ENCODE assay signal across 16 cellular contexts in genomic region chr1:174991473-174991872, GRCh38. TPM values are rescaled to one million over a fixed set of nuclear protein-coding genes. Genes with fewer than 3 reads are reported as not detected.
DNase-seq lines count a peak whose midpoint lies in the region; ATAC-seq, FAIRE-seq and TF ChIP-seq lines count a peak whose summit lies in the region.
"Had no signal": no experiment of that assay in that cellular context is flagged by ENCODE, and none has a peak within 500 bp of the region (broad histone marks: within the 10 kb centered on the region; RNA-seq: fewer than 3 reads in every experiment).

No MANE protein-coding gene starts in this region.

- H3K27me3 Mint-ChIP-seq in activated CD4-positive, alpha-beta T cell treated with anti-CD3 and anti-CD28 coated beads, Interleukin-2, amount 10 ng/mL, durations not matched to agents 24 days and 14 days, result no peaks in the 10 kb centered on the region
- no peaks in the 10 kb centered on the region for H3K27me3 Mint-ChIP-seq in nephron (ENCODE audit: low read depth)

- no peak overlapping the region for H4K5ac ChIP-seq in IMR-90 (ENCODE audit: low read depth, low read length)

- no peak overlapping the region for H3K23ac ChIP-seq in IMR-90 (ENCODE audit: low read depth, low read length)

- H3K4ac ChIP-seq in IMR-90 (ENCODE audit: low read depth, low read length), result no peak overlapping the region

- H3K27ac Mint-ChIP-seq in activated CD4-positive, alpha-beta T cell treated with anti-CD3 and anti-CD28 coated beads, Interleukin-2, amount 10 ng/mL, durations not matched to agents 24 days and 14 days, result peak overlapping the region; percentile 29
- peak overlapping the region; percentile 29 to 73 (median 72) for H3K27ac Mint-ChIP-seq in nephron

- H3K4me1 ChIP-seq in IMR-90 (ENCODE audit: control insufficient read depth, insufficient read depth, low read length), result no peaks in the 10 kb centered on the region; the same call in 1 of the 2 replicates
- peaks cover 21% of the 10 kb centered on the region for H3K4me1 ChIP-seq in osteoblast (ENCODE audit: insufficient read depth, low read length)
- H3K4me1 ChIP-seq in mucosa of descending colon (ENCODE audit: low read depth), result no peaks in the 10 kb centered on the region

- H3K27ac ChIP-seq in IMR-90 (ENCODE audit: insufficient read depth, low read length), result no peak overlapping the region
- H3K27ac ChIP-seq in osteoblast (ENCODE audit: low read depth, low read length), result no peak overlapping the region
- H3K27ac ChIP-seq: C4-2B, SK-N-MC had no signal

- H2BK15ac ChIP-seq in IMR-90 (ENCODE audit: low read depth, low read length), result no peak overlapping the region

- no peak overlapping the region for H4K8ac ChIP-seq in IMR-90 (ENCODE audit: low read depth in 2 of 2, low read length in 2 of 2)

- no peaks in the 10 kb centered on the region for H3K79me1 ChIP-seq in IMR-90 (ENCODE audit: low read depth in 1 of 2, low read length in 2 of 2)

- peaks cover 18% of the 10 kb centered on the region for H3K4me1 Mint-ChIP-seq in activated CD4-positive, alpha-beta T cell treated with anti-CD3 and anti-CD28 coated beads, Interleukin-2, amount 10 ng/mL, durations not matched to agents 24 days and 14 days
- H3K4me1 Mint-ChIP-seq in nephron, result peaks cover 8% of the 10 kb centered on the region

- no peak overlapping the region for H4K91ac ChIP-seq in IMR-90 (ENCODE audit: insufficient read depth, low read depth, low read length)

- no peaks in the 10 kb centered on the region for H3K9me1 ChIP-seq in IMR-90 (ENCODE audit: insufficient read depth, low read length)

- in situ Hi-C loops in IMR-90 (cut with MboI; ENCODE audit: low sequenced_read_pairs), result loop anchor here (5.0 to 25.0 kb wide), 2 partner anchors 219 to 729 kb away; no protein-coding TSS in a partner anchor

- H2BK5ac ChIP-seq in IMR-90 (ENCODE audit: low read depth, low read length, poor library complexity, severe bottlenecking), result no peak overlapping the region

- H3K36me3 ChIP-seq in IMR-90 (ENCODE audit: control insufficient read depth, insufficient read depth, low read length) (no peaks in the 10 kb centered on the region), osteoblast (ENCODE audit: insufficient read depth, low read length) (no peaks in the 10 kb centered on the region), mucosa of descending colon (ENCODE audit: low read depth) (no peaks in the 10 kb centered on the region)

- CTCF ChIA-PET in IMR-90 (lab: Yijun Ruan, JAX), result interaction anchor here (0.6 to 1.2 kb wide), 3 partner anchors 9 to 38 kb away, joined by 3 to 4 read pairs (median 3); no protein-coding TSS in a partner anchor

- H2AFZ ChIP-seq in IMR-90 (replicated peaks; ENCODE audit: low read length, poor library complexity) (no peak overlapping the region), osteoblast (ENCODE audit: low read length) (no peak overlapping the region)

- no CpG with 5 or more reads among the region's 1 CpG for WGBS in IMR-90 (ENCODE audit: extremely low coverage in 2 of 2, insufficient read length in 1 of 2), 2 experiments

- no peak overlapping the region for H2BK20ac ChIP-seq in IMR-90 (ENCODE audit: low read depth, low read length)

- H2BK120ac ChIP-seq in IMR-90 (ENCODE audit: low read depth, low read length), result no peak overlapping the region

- peak; percentile 31 for FAIRE-seq in TTC549 (lab: Jason Lieb, UNC)
- FAIRE-seq: H54 had no signal

- H3K18ac ChIP-seq in IMR-90 (ENCODE audit: low read depth, low read length), result no peak overlapping the region

- TF ChIP-seq POLR2A in IMR-90 (IDR thresholded peaks at IDR 0.05; ENCODE audit: low read depth, low read length), result no peak

- H3K36me3 Mint-ChIP-seq in activated CD4-positive, alpha-beta T cell treated with anti-CD3 and anti-CD28 coated beads, Interleukin-2, amount 10 ng/mL, durations not matched to agents 24 days and 14 days (ENCODE audit: low read depth), result peaks cover 27% of the 10 kb centered on the region
- H3K36me3 Mint-ChIP-seq in nephron (ENCODE audit: low read depth), result no peaks in the 10 kb centered on the region

- no peaks in the 10 kb centered on the region for H3K79me2 ChIP-seq in osteoblast (ENCODE audit: insufficient read depth, low read length)

- no peak for DNase-seq in activated CD4-positive, alpha-beta T cell treated with anti-CD3 and anti-CD28 coated beads, Interleukin-2, amount 10 ng/mL, durations not matched to agents 24 days and 14 days
- DNase-seq in activated CD4-positive, alpha-beta T cell treated with anti-CD3 and anti-CD28 coated beads for 48 hours, result no peak
- DNase-seq in IMR-90 (peak; percentile 20), EL (no peak), osteoblast (ENCODE audit: insufficient read length, low spot score, missing footprints) (no peak), mucosa of descending colon (no peak)
- DNase-seq: DMS79, GF-D8, NCI-H146, NCI-H2107, NCI-H69 had no signal

- H3K56ac ChIP-seq in IMR-90 (ENCODE audit: extremely low read depth, insufficient read depth, low read length), result no peak overlapping the region

- no peaks in the 10 kb centered on the region for H3K9me3 Mint-ChIP-seq in activated CD4-positive, alpha-beta T cell treated with anti-CD3 and anti-CD28 coated beads, Interleukin-2, amount 10 ng/mL, durations not matched to agents 24 days and 14 days
- H3K9me3 Mint-ChIP-seq in nephron, result no peaks in the 10 kb centered on the region

- TF ChIP-seq CTCF in IMR-90 (conservative IDR thresholded peaks at IDR 0.05; ENCODE audit: low read depth, low read length) (no peak), nephron (IDR thresholded peaks at IDR 0.05; ENCODE audit: unreplicated experiment in 3 of 3) (no peak), osteoblast (IDR thresholded peaks at IDR 0.05; ENCODE audit: extremely low read depth, low read depth, low read length) (no peak), mucosa of descending colon (IDR thresholded peaks at IDR 0.05) (no peak)

- H3K9me3 ChIP-seq in IMR-90 (ENCODE audit: control insufficient read depth, insufficient read depth, low read length) (no peaks in the 10 kb centered on the region), osteoblast (ENCODE audit: low read depth, low read length) (no peaks in the 10 kb centered on the region), mucosa of descending colon (no peaks in the 10 kb centered on the region)

- no TSS peak for BruUV-seq in IMR-90 (replicated peaks; lab: Mats Ljungman, UMichigan)

- H3K27me3 ChIP-seq in IMR-90 (ENCODE audit: control insufficient read depth, insufficient read depth, low read length) (no peaks in the 10 kb centered on the region), osteoblast (ENCODE audit: insufficient read depth, low read length) (no peaks in the 10 kb centered on the region)

- no peak overlapping the region for H2AK9ac ChIP-seq in IMR-90 (replicated peaks; ENCODE audit: low read depth, low read length, poor library complexity)

- H4K20me1 ChIP-seq in IMR-90 (ENCODE audit: insufficient read depth, low read length) (no peaks in the 10 kb centered on the region), osteoblast (ENCODE audit: insufficient read depth, low read length) (no peaks in the 10 kb centered on the region)

- H3K4me2 ChIP-seq in IMR-90 (ENCODE audit: low read depth, low read length), result no peak overlapping the region
- no peak overlapping the region for H3K4me2 ChIP-seq in osteoblast (ENCODE audit: insufficient read depth, low read length)

- no peak overlapping the region for H2AK5ac ChIP-seq in IMR-90 (ENCODE audit: low read depth, low read length)

- no peak overlapping the region for H3K14ac ChIP-seq in IMR-90 (replicated peaks; ENCODE audit: low read depth, low read length)

- no peak overlapping the region for H3K9ac ChIP-seq in IMR-90 (ENCODE audit: low read depth, low read length)

- ATAC-seq in IMR-90 (ENCODE audit: low read depth), result no peak
- no peak for ATAC-seq in mucosa of descending colon

- dilution Hi-C loops in IMR-90 (cut with HindIII; ENCODE audit: low sequenced_read_pairs, unreplicated experiment), result no loop called here

- intact Hi-C loops in activated CD4-positive, alpha-beta T cell treated with anti-CD3 and anti-CD28 coated beads, Interleukin-2, amount 10 ng/mL, durations not matched to agents 24 days and 14 days (cut with micrococcal nuclease), result no loop called here
- intact Hi-C loops in IMR-90 (cut with micrococcal nuclease) (no loop called here), mucosa of descending colon (cut with DNase I, micrococcal nuclease) (loop anchor here in 1 of 2 donors (10.0 kb wide), 1 partner anchor 217 kb away; no protein-coding TSS in a partner anchor)

- TF ChIP-seq RAD21 in IMR-90 (IDR thresholded peaks at IDR 0.05; ENCODE audit: low read length), result no peak

- no peak overlapping the region for H3K4me3 Mint-ChIP-seq in activated CD4-positive, alpha-beta T cell treated with anti-CD3 and anti-CD28 coated beads, Interleukin-2, amount 10 ng/mL, durations not matched to agents 24 days and 14 days
- H3K4me3 Mint-ChIP-seq in nephron, result no peak overlapping the region

- POLR2A ChIA-PET in IMR-90 (lab: Charles Lee; ENCODE audit: unreplicated experiment), result no interaction called here

- H3K4me3 ChIP-seq in IMR-90 (ENCODE audit: insufficient read depth, low read depth, low read length), result no peak overlapping the region
- H3K4me3 ChIP-seq in osteoblast (ENCODE audit: insufficient read depth, low read length), result no peak overlapping the region
- H3K4me3 ChIP-seq in mucosa of descending colon, result no peak overlapping the region
- H3K4me3 ChIP-seq: SK-N-MC had no signal

TF ChIP-seq in IMR-90, 13 proteins besides CTCF, POLR2A, EP300 and RAD21 (continues in another document):
- TF ChIP-seq CHD1 (IDR thresholded peaks at IDR 0.05; ENCODE audit: low read depth, low read length) (no peak), MXI1 (IDR thresholded peaks at IDR 0.05; ENCODE audit: borderline replicate concordance, low read depth, low read length) (no peak), RFX5 (IDR thresholded peaks at IDR 0.05; ENCODE audit: low read depth, low read length) (no peak), SMC3 (IDR thresholded peaks at IDR 0.05; ENCODE audit: low read depth, low read length) (no peak), MAFK (IDR thresholded peaks at IDR 0.05; ENCODE audit: low read depth, low read length) (no peak)

RNA-seq across cellular contexts. Expression of gene CACYBP, which starts 8.3 kb away (rescaled TPM):
- 385 and 389 TPM in 2 replicates for total RNA-seq in activated CD4-positive, alpha-beta T cell treated with anti-CD3 and anti-CD28 coated beads, Interleukin-2, amount 10 ng/mL, durations not matched to agents 24 days and 14 days
- total RNA-seq in IMR-90 (2012; rRNA removed) (61.8 and 159 TPM in 2 replicates), osteoblast (71.7 and 150 TPM in 2 replicates), mucosa of descending colon (100 to 1,000 TPM in 1 of 3 donors, 10 to 100 TPM in 2; 43.6 to 103 (median 67.9) TPM)
- polyA plus RNA-seq in IMR-90 (2012; rRNA removed), result 53.1 and 62.8 TPM in 2 replicates
- 31.4 and 56.6 TPM in 2 replicates for polyA plus RNA-seq in IMR-90 (2012; cell fraction: cytosol; rRNA removed)
- polyA plus RNA-seq in IMR-90 (2012; cell fraction: nucleus; rRNA removed; ENCODE audit: low replicate concordance), result 7.1 and 14.7 TPM in 2 replicates

RNA-seq across cellular contexts. Expression of gene MRPS14, which starts 31.8 kb away (rescaled TPM):
- 28.9 and 33.5 TPM in 2 replicates for total RNA-seq in activated CD4-positive, alpha-beta T cell treated with anti-CD3 and anti-CD28 coated beads, Interleukin-2, amount 10 ng/mL, durations not matched to agents 24 days and 14 days
- total RNA-seq in IMR-90 (2012; rRNA removed) (22.0 and 24.4 TPM in 2 replicates), osteoblast (17.1 and 17.7 TPM in 2 replicates), mucosa of descending colon (10 to 100 TPM; 24.0 to 29.5 (median 26.2) TPM)
- polyA plus RNA-seq in IMR-90 (2012; rRNA removed), result 21.2 and 23.1 TPM in 2 replicates
- 7.8 and 17.5 TPM in 2 replicates for polyA plus RNA-seq in IMR-90 (2012; cell fraction: cytosol; rRNA removed)
- polyA plus RNA-seq in IMR-90 (2012; cell fraction: nucleus; rRNA removed; ENCODE audit: low replicate concordance), result 4.2 and 19.6 TPM in 2 replicates
